In the genomic region with DNA sequence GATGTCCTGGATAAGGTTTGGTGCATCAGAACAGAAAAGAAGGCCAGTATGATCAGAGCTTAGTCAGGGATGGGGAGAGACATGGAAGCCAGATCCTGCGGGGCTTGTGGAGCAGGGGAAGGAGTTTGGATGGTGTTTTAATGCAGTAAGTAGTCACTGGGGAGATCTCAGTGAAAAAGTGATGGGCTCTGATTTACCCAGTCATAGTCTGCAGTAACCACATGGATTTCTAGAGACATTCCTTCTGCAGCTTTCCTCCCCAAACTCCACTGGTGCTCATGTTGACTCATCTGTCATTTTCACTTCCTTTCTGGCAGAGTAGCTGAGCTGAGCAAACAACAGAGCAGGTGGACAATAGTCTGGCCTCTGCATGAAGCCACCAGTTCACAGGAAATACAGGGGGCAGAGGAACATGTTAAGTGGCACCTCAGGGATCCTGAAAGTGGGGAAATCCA, we compare ENCODE assay signal across 8 cellular contexts.
DNase-seq lines count a peak whose midpoint lies in the region; ATAC-seq and TF ChIP-seq lines count a peak whose summit lies in the region.

No MANE protein-coding gene starts in this region.

- H3K27ac ChIP-seq in ACC112 (ENCODE audit: low read depth, low read length): peak overlapping the region; percentile 20; the same call in 1 of the 2 replicates
- H3K27ac ChIP-seq in PC-3 (ENCODE audit: low read length): peak overlapping the region; percentile 70

- no peak overlapping the region for H2AFZ ChIP-seq in ACC112 (ENCODE audit: low read length, unreplicated experiment)
- H2AFZ ChIP-seq in PC-3 (ENCODE audit: low read length): no peak overlapping the region

- DNase-seq in GM13977 (ENCODE audit: low spot score) (peak; percentile 82), PC-3 (peak; percentile 86), fibroblast of mammary gland (ENCODE audit: low read depth) (peak; percentile 92), iPS-NIHi7 (ENCODE audit: extremely low spot score) (no peak), NCI-H82 (lab: John Stamatoyannopoulos, UW) (no peak), COLO829 (ENCODE audit: low spot score) (no peak)

- H3K4me2 ChIP-seq in PC-3 (ENCODE audit: low read length): peak overlapping the region; percentile 53; the same call in 1 of the 2 replicates

- H3K4me3 ChIP-seq in ACC112 (ENCODE audit: low read depth, low read length): no peak overlapping the region
- no peak overlapping the region for H3K4me3 ChIP-seq in PC-3 (ENCODE audit: low read length)
- no peak overlapping the region for H3K4me3 ChIP-seq in fibroblast of mammary gland (ENCODE audit: control insufficient read depth, low read depth, low read length)

- H3K9me2 ChIP-seq in PC-3 (replicated peaks; ENCODE audit: low read length): no peaks in the 10 kb centered on the region

- H3K4me1 ChIP-seq in ACC112 (ENCODE audit: control insufficient read depth, insufficient read depth, low read length, unreplicated experiment) (peaks cover 10% of the 10 kb centered on the region), PC-3 (ENCODE audit: insufficient read depth, low read length) (peaks cover 17% of the 10 kb centered on the region)

- TF ChIP-seq CTCF in GM13977 (IDR thresholded peaks at IDR 0.05; ENCODE audit: extremely low read depth, insufficient read depth, missing control alignments) (no peak), PC-3 (conservative IDR thresholded peaks at IDR 0.05; ENCODE audit: low read depth, low read length) (no peak), fibroblast of mammary gland (conservative IDR thresholded peaks at IDR 0.05; ENCODE audit: control insufficient read depth, insufficient read depth, low read depth, low read length) (no peak)

- H3K27me3 ChIP-seq in ACC112 (ENCODE audit: insufficient read depth, low read length) (no peaks in the 10 kb centered on the region), PC-3 (ENCODE audit: low read length) (no peaks in the 10 kb centered on the region)

- intact Hi-C loops in PC-3 (cut with micrococcal nuclease): no loop called here

- no peaks in the 10 kb centered on the region for H4K20me1 ChIP-seq in PC-3 (ENCODE audit: low read length)

- H3K9ac ChIP-seq in PC-3 (ENCODE audit: low read length): no peak overlapping the region

- H3K79me2 ChIP-seq in ACC112 (ENCODE audit: control insufficient read depth, insufficient read depth, low read length, unreplicated experiment) (no peaks in the 10 kb centered on the region), PC-3 (ENCODE audit: low read length) (peaks cover 9% of the 10 kb centered on the region; the same call in 1 of the 2 replicates)

- POLR2A ChIA-PET in PC-3 (lab: Charles Lee; ENCODE audit: unreplicated experiment): interaction anchor here (0.6 kb wide), 1 partner anchor 148 kb away, joined by 3 read pairs; no protein-coding TSS in a partner anchor

- BruUV-seq in PC-3 (replicated peaks; lab: Mats Ljungman, UMichigan): no TSS peak

- in situ Hi-C loops in GM13977 (cut with MboI; ENCODE audit: low pct_unique_long_range_greater_than_20kb, low sequenced_read_pairs, unreplicated experiment): no loop called here

- no peaks in the 10 kb centered on the region for H3F3A ChIP-seq in PC-3 (ENCODE audit: low read length, unreplicated experiment)

- H3K9me3 ChIP-seq in PC-3 (ENCODE audit: low read length): no peaks in the 10 kb centered on the region

- ATAC-seq in HG03342 (IDR thresholded peaks at IDR 0.05; ENCODE audit: unreplicated experiment): peak; percentile 59
- ATAC-seq in PC-3: peak; percentile 98

- H3K36me3 ChIP-seq in ACC112 (ENCODE audit: insufficient read depth, low read length): no peaks in the 10 kb centered on the region
- H3K36me3 ChIP-seq in PC-3 (ENCODE audit: low read depth, low read length): no peaks in the 10 kb centered on the region; the same call in 1 of the 2 replicates

- CTCF ChIA-PET in PC-3 (lab: Charles Lee): interaction anchor here (1.0 kb wide), 1 partner anchor 178 kb away, joined by 4 read pairs; no protein-coding TSS in a partner anchor

Comparison
In these comparisons a context has a peak if more than half of its experiments do, and no peak if none do; other contexts are left out.
1. DNase-seq: peak in GM13977 (single experiment), PC-3 (single experiment) and fibroblast of mammary gland (single experiment); none in iPS-NIHi7 (single experiment), NCI-H82 (single experiment) and COLO829 (single experiment).